Comparison of ENCODE assay signal across 2 cellular contexts in genomic region chr3:49017229-49017615, GRCh38.
TF ChIP-seq lines count a peak whose summit lies in the region.

No MANE protein-coding gene starts in this region.

TF ChIP-seq in A549, 52 proteins besides CTCF, POLR2A, EP300 and RAD21:
- TF ChIP-seq CBX2 (IDR thresholded peaks at IDR 0.05; ENCODE audit: borderline replicate concordance, low read depth) (no peak), RNF2 (IDR thresholded peaks at IDR 0.05; ENCODE audit: borderline replicate concordance, low read depth) (no peak), HES2 (IDR thresholded peaks at IDR 0.05) (no peak), ESRRA (IDR thresholded peaks at IDR 0.05; ENCODE audit: borderline replicate concordance, low read length) (no peak), GATA3 (IDR thresholded peaks at IDR 0.05; ENCODE audit: borderline replicate concordance) (no peak), E2F6 (IDR thresholded peaks at IDR 0.05; ENCODE audit: borderline replicate concordance, low read depth) (no peak), HEYL (CRISPR knock-in tag; IDR thresholded peaks at IDR 0.05) (no peak), RFX5 (IDR thresholded peaks at IDR 0.05) (no peak), KDM5A (IDR thresholded peaks at IDR 0.05) (no peak), NFE2L2 (conservative IDR thresholded peaks at IDR 0.05; ENCODE audit: low read length) (no peak), HMGXB4 (CRISPR knock-in tag; IDR thresholded peaks at IDR 0.05; ENCODE audit: borderline replicate concordance) (no peak), PBX3 (IDR thresholded peaks at IDR 0.05) (no peak), CHD2 (IDR thresholded peaks at IDR 0.05; ENCODE audit: low read length, partially characterized antibody) (no peak), NPAS2 (CRISPR knock-in tag; IDR thresholded peaks at IDR 0.05; ENCODE audit: borderline replicate concordance) (no peak), RARB (CRISPR knock-in tag; IDR thresholded peaks at IDR 0.05) (no peak), HDAC2 (IDR thresholded peaks at IDR 0.05) (no peak), USF2 (IDR thresholded peaks at IDR 0.05) (no peak), RCOR1 (IDR thresholded peaks at IDR 0.05; ENCODE audit: low read depth, low read length) (no peak), CEBPB (IDR thresholded peaks at IDR 0.05) (no peak), SMC3 (IDR thresholded peaks at IDR 0.05) (no peak)

TF ChIP-seq in GM12878, 131 proteins besides CTCF, POLR2A, EP300 and RAD21:
- TF ChIP-seq NR2C1 (IDR thresholded peaks at IDR 0.05), result no peak
- TF ChIP-seq STAT3 (IDR thresholded peaks at IDR 0.05; ENCODE audit: low read depth, low read length), result no peak
- TF ChIP-seq KDM1A (IDR thresholded peaks at IDR 0.05; ENCODE audit: borderline replicate concordance), result no peak
TF ChIP-seq in GM12878: peak in this region for 0.
